8 cellular contexts compared by ENCODE assay signal in the genomic region with DNA sequence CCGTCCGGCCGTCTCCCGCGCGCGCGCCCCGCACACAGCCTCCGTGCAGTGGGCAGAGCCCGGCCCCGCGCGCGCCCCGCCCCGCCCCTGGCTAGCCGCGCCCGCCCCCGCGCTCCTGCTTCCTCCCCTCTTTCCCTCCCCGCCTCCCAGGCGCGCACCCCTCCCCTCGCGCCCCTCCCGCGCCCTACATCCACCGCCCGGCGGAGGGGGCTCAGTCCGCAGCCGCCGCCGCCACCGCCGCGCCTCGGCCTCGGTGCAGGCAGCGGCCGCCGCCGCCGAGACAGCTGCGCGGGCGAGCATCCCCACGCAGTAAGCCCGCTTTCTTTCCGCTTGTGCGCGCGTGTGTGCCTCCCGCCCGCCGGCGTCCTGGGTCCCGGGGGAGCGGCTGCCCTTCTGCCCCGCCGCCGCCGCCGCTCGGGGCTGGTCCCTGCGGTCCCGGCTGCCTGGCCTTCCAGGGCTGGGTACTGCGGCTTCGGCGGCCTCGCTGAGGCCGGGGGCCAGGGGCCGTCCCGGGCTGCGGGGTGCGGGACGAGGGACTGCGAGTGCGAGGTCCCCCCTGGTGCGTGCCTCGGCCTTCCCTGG. TPM values are rescaled to one million over a fixed set of nuclear protein-coding genes. Genes with fewer than 3 reads are reported as not detected.
DNase-seq lines count a peak whose midpoint lies in the region; ATAC-seq and TF ChIP-seq lines count a peak whose summit lies in the region.

TSS of gene FHL1 (plus strand) at position 214 of the 582 bp plus-strand sequence.

- no peak for TF ChIP-seq RAD21 in HCT116 (IDR thresholded peaks at IDR 0.05; ENCODE audit: low read depth)

- peak within 1 kb of the TSS; percentile 29 to 54 for H3K4me3 ChIP-seq in HCT116 (replicated peaks in 1 of 2; ENCODE audit: low read depth in 1 of 2, low read length in 2 of 2)
- peak within 1 kb of the TSS; percentile 43 to 46 for H3K4me3 ChIP-seq in prostate gland

- RAD21 ChIA-PET in HCT116 (lab: Charles Lee; ENCODE audit: low non-redundant PET in 1 of 2, low total read pairs in 2 of 2, uncharacterized antibody in 2 of 2, unreplicated experiment in 2 of 2), result no interaction called here

- H3K27me3 ChIP-seq in HCT116 (ENCODE audit: insufficient read depth, low read length), result no peaks in the 10 kb centered on the region
- H3K27me3 ChIP-seq in prostate gland (replicated peaks; ENCODE audit: insufficient read depth), result no peaks in the 10 kb centered on the region

- H3K79me2 ChIP-seq in HCT116 (ENCODE audit: insufficient read depth, low read length), result no peaks in the 10 kb centered on the region

- intact Hi-C loops in HCT116 (cut with micrococcal nuclease) (no loop called here), left ventricle myocardium superior (cut with micrococcal nuclease) (no loop called here), prostate gland (cut with DNase I) (no loop called here)

- H3K4me2 ChIP-seq in HCT116 (ENCODE audit: low read length), result peak within 1 kb of the TSS; percentile 62

- peak within 1 kb of the TSS; percentile 30; the same call in 1 of the 2 replicates for H3K9ac ChIP-seq in HCT116 (ENCODE audit: low read length)

- CTCF ChIA-PET in HCT116 (lab: Charles Lee), result no interaction called here

- H4K20me1 ChIP-seq in HCT116 (ENCODE audit: insufficient read depth), result no peaks in the 10 kb centered on the region

- no peaks in the 10 kb centered on the region for H3K36me3 ChIP-seq in HCT116 (ENCODE audit: control insufficient read depth in 1 of 2, insufficient read depth in 2 of 2, low read length in 2 of 2)
- H3K36me3 ChIP-seq in prostate gland, result no peaks in the 10 kb centered on the region

- BruUV-seq in HCT116 (replicated peaks; lab: Mats Ljungman, UMichigan), result no TSS peak

- TF ChIP-seq POLR2A in HCT116 (IDR thresholded peaks at IDR 0.05; ENCODE audit: borderline replicate concordance, extremely low read depth, insufficient read depth, insufficient read length) (no peak), prostate gland (IDR thresholded peaks at IDR 0.05) (no peak)

- H3K27ac ChIP-seq in HCT116 (ENCODE audit: low read depth, low read length) (peak within 1 kb of the TSS; percentile 22; the same call in 1 of the 2 replicates), prostate gland (peak within 1 kb of the TSS; percentile 48 to 54)

- H3K4me1 ChIP-seq in HCT116 (ENCODE audit: control insufficient read depth in 1 of 2, insufficient read depth in 2 of 2, low read length in 2 of 2), result peaks cover 0 to 3% of the 10 kb centered on the region in 2 experiments; a peak in 1 of 4 replicates
- H3K4me1 ChIP-seq in prostate gland (replicated peaks), result no peaks in the 10 kb centered on the region

- no peaks in the 10 kb centered on the region for H3K9me3 ChIP-seq in HCT116 (ENCODE audit: control insufficient read depth in 1 of 2, insufficient read depth in 1 of 2, low read depth in 1 of 2, low read length in 2 of 2)
- H3K9me3 ChIP-seq in prostate gland, result no peaks in the 10 kb centered on the region

- H3K9me2 ChIP-seq in HCT116 (ENCODE audit: insufficient read depth), result no peaks in the 10 kb centered on the region

- no peak within 1 kb of the TSS for H2AFZ ChIP-seq in HCT116 (ENCODE audit: low read depth, low read length, poor library complexity, severe bottlenecking)

- peak; percentile 84 for ATAC-seq in HCT116
- ATAC-seq in SK-N-SH treated with all-trans-retinoic acid at 6 μM for 48 hours, result peak; percentile 78
- ATAC-seq in left ventricle myocardium superior, result peak; percentile 95

- POLR2A ChIA-PET in HCT116 (lab: Charles Lee), result no interaction called here

- DNase-seq in AG08395 (ENCODE audit: low spot score), result peak; percentile 21
- no peak for DNase-seq in HCT116 (ENCODE audit: low read depth, low spot score)
- DNase-seq in anterior cingulate cortex (lab: John Stamatoyannopoulos, UW), result peak in 50 of 58 donors; percentile 0 to 64 (median 36)
- peak; percentile 86 for DNase-seq in left ventricle myocardium superior
- DNase-seq in prostate gland (ENCODE audit: low spot score), result peak; percentile 22
- no peak for DNase-seq in GM19240 (ENCODE audit: insufficient read length, low spot score)
- no peak for DNase-seq in OCI-M1 (lab: John Stamatoyannopoulos, UW)

- WGBS in prostate gland, result 0% methylated on average over 3 of the region's 83 CpGs

- TF ChIP-seq CTCF in HCT116 (IDR thresholded peaks at IDR 0.05 in 2 of 3, conservative IDR thresholded peaks at IDR 0.05 in 1 of 3; ENCODE audit: borderline replicate concordance in 1 of 3, insufficient read depth in 1 of 3, low read depth in 2 of 3, low read length in 2 of 3) (no peak), prostate gland (IDR thresholded peaks at IDR 0.05) (no peak)

TF ChIP-seq in HCT116, 20 proteins besides CTCF, POLR2A, EP300 and RAD21:
- TF ChIP-seq EGR1 (IDR thresholded peaks at IDR 0.05; ENCODE audit: low read depth), result 0 out of 2 replicates have a peak, but pooled peaks have one; percentile 33
- 0 out of 2 replicates have a peak, but pooled peaks have one; percentile 17 for TF ChIP-seq ZFX (IDR thresholded peaks at IDR 0.05)
- no peak for TF ChIP-seq ELF1 (IDR thresholded peaks at IDR 0.05; ENCODE audit: borderline replicate concordance, low read depth)

TF ChIP-seq in SK-N-SH treated with all-trans-retinoic acid at 6 μM for 48 hours, 23 proteins besides CTCF, POLR2A, EP300 and RAD21 (continues in another document):
- TF ChIP-seq GLIS3 (CRISPR knock-in tag; IDR thresholded peaks at IDR 0.05) (no peak), TOX (CRISPR knock-in tag; IDR thresholded peaks at IDR 0.05; ENCODE audit: borderline replicate concordance) (no peak), ZC3H10 (CRISPR knock-in tag; IDR thresholded peaks at IDR 0.05) (no peak), ZNF70 (CRISPR knock-in tag; IDR thresholded peaks at IDR 0.05) (no peak), PPARA (CRISPR knock-in tag; IDR thresholded peaks at IDR 0.05; ENCODE audit: borderline replicate concordance) (no peak), BACH2 (CRISPR knock-in tag; IDR thresholded peaks at IDR 0.05; ENCODE audit: borderline replicate concordance) (no peak), POU6F1 (CRISPR knock-in tag; IDR thresholded peaks at IDR 0.05; ENCODE audit: borderline replicate concordance, low read depth) (no peak), ZFP30 (CRISPR knock-in tag; IDR thresholded peaks at IDR 0.05) (no peak), ZNF565 (CRISPR knock-in tag; conservative IDR thresholded peaks at IDR 0.05; ENCODE audit: low read depth) (no peak)
- TF ChIP-seq, protein P1, sequence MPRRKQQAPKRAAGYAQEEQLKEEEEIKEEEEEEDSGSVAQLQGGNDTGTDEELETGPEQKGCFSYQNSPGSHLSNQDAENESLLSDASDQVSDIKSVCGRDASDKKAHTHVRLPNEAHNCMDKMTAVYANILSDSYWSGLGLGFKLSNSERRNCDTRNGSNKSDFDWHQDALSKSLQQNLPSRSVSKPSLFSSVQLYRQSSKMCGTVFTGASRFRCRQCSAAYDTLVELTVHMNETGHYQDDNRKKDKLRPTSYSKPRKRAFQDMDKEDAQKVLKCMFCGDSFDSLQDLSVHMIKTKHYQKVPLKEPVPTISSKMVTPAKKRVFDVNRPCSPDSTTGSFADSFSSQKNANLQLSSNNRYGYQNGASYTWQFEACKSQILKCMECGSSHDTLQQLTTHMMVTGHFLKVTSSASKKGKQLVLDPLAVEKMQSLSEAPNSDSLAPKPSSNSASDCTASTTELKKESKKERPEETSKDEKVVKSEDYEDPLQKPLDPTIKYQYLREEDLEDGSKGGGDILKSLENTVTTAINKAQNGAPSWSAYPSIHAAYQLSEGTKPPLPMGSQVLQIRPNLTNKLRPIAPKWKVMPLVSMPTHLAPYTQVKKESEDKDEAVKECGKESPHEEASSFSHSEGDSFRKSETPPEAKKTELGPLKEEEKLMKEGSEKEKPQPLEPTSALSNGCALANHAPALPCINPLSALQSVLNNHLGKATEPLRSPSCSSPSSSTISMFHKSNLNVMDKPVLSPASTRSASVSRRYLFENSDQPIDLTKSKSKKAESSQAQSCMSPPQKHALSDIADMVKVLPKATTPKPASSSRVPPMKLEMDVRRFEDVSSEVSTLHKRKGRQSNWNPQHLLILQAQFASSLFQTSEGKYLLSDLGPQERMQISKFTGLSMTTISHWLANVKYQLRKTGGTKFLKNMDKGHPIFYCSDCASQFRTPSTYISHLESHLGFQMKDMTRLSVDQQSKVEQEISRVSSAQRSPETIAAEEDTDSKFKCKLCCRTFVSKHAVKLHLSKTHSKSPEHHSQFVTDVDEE (CRISPR knock-in tag; IDR thresholded peaks at IDR 0.05), result no peak
- TF ChIP-seq, protein P2, sequence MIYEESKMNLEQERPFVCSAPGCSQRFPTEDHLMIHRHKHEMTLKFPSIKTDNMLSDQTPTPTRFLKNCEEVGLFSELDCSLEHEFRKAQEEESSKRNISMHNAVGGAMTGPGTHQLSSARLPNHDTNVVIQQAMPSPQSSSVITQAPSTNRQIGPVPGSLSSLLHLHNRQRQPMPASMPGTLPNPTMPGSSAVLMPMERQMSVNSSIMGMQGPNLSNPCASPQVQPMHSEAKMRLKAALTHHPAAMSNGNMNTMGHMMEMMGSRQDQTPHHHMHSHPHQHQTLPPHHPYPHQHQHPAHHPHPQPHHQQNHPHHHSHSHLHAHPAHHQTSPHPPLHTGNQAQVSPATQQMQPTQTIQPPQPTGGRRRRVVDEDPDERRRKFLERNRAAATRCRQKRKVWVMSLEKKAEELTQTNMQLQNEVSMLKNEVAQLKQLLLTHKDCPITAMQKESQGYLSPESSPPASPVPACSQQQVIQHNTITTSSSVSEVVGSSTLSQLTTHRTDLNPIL (CRISPR knock-in tag; IDR thresholded peaks at IDR 0.05; ENCODE audit: low read depth), result no peak

RNA-seq across cellular contexts. Expression of gene FHL1, which starts in this region (rescaled TPM):
- total RNA-seq in HCT116 (2021; ENCODE audit: unreplicated experiment) (20.0 TPM), left ventricle myocardium superior (772 TPM), prostate gland (100 to 1,000 TPM; 246 to 296 TPM)
- polyA plus RNA-seq in HCT116 (2012), result 25.6 and 32.5 TPM in 2 replicates

Comparison
In these comparisons a context has a peak if more than half of its experiments do, and no peak if none do; other contexts are left out.
1. RNA of gene FHL1 (total RNA-seq): 772 TPM in left ventricle myocardium superior (single experiment) and 246 to 296 TPM in prostate gland; 20.0 TPM in HCT116 (single experiment); every median in the first group is over 10 times any median in the second.
2. DNase-seq: peak in AG08395 (single experiment), anterior cingulate cortex (50 of 58), left ventricle myocardium superior (single experiment) and prostate gland (single experiment); none in HCT116 (single experiment), GM19240 (single experiment) and OCI-M1 (single experiment).
3. Peak in every context shown above with its lines, with median percentiles within 50 percentile points of each other: ATAC-seq.